ENCODE assay signal across 8 cellular contexts in genomic region chr1:19596719-19597462, GRCh38. TPM values are rescaled to one million over a fixed set of nuclear protein-coding genes. Genes with fewer than 3 reads are reported as not detected.
DNase-seq lines count a peak whose midpoint lies in the region; ATAC-seq, FAIRE-seq and TF ChIP-seq lines count a peak whose summit lies in the region.

No MANE protein-coding gene starts in this region.

- ATAC-seq in naive thymus-derived CD8-positive, alpha-beta T cell: peak; percentile 71 to 73
- peak; percentile 88 to 94 for ATAC-seq in stimulated activated naive B cell treated with anti-CD40 and anti-IgM and Interleukin-4, amounts not matched to agents 10 μg/mL and 1 μg/mL and 100 μg/mL, for 72 hours (replicated peaks)

- peaks cover 0 to 2% (median 0%) of the 10 kb centered on the region in 5 donors for H3K27me3 Mint-ChIP-seq in naive thymus-derived CD8-positive, alpha-beta T cell
- H3K27me3 Mint-ChIP-seq in stimulated activated naive B cell treated with anti-CD40 and anti-IgM and Interleukin-4, amounts not matched to agents 10 μg/mL and 1 μg/mL and 100 μg/mL, for 72 hours: no peaks in the 10 kb centered on the region

- CTCF ChIA-PET in RWPE1 (lab: Yijun Ruan, JAX): interaction anchor here (0.6 to 1.1 kb wide), 3 partner anchors 17 to 706 kb away, joined by 3 to 4 read pairs (median 4); no protein-coding TSS in a partner anchor

- peak overlapping the region; percentile 89 to 100 (median 98) for H3K4me3 Mint-ChIP-seq in naive thymus-derived CD8-positive, alpha-beta T cell
- H3K4me3 Mint-ChIP-seq in stimulated activated naive B cell treated with anti-CD40 and anti-IgM and Interleukin-4, amounts not matched to agents 10 μg/mL and 1 μg/mL and 100 μg/mL, for 72 hours: peak overlapping the region; percentile 88 to 95

- peak overlapping the region; percentile 99 to 100 (median 100) for H3K27ac Mint-ChIP-seq in naive thymus-derived CD8-positive, alpha-beta T cell
- H3K27ac Mint-ChIP-seq in stimulated activated naive B cell treated with anti-CD40 and anti-IgM and Interleukin-4, amounts not matched to agents 10 μg/mL and 1 μg/mL and 100 μg/mL, for 72 hours: peak overlapping the region; percentile 99

- H3K9me3 Mint-ChIP-seq in naive thymus-derived CD8-positive, alpha-beta T cell: peaks cover 0 to 1% (median 0%) of the 10 kb centered on the region in 9 donors
- H3K9me3 Mint-ChIP-seq in stimulated activated naive B cell treated with anti-CD40 and anti-IgM and Interleukin-4, amounts not matched to agents 10 μg/mL and 1 μg/mL and 100 μg/mL, for 72 hours: peaks cover 0 to 3% of the 10 kb centered on the region in 2 donors

- peak overlapping the region; percentile 88 for H3K27ac ChIP-seq in RWPE1

- peak; percentile 88 for FAIRE-seq in H54 (lab: Jason Lieb, UNC)

- POLR2A ChIA-PET in RWPE1 (lab: Yijun Ruan, JAX; ENCODE audit: low non-redundant PET): interaction anchor here (0.6 to 0.9 kb wide), 3 partner anchors 8 to 97 kb away, joined by 3 to 6 read pairs (median 4); no protein-coding TSS in a partner anchor
- POLR2A ChIA-PET in naive thymus-derived CD8-positive, alpha-beta T cell (lab: Charles Lee): interaction anchor here (0.5 to 6.7 kb wide), 25 partner anchors 9 to 670 kb away, joined by 3 to 67 read pairs (median 4); partner anchors contain the start of genes CAPZB, EMC1, MRTO4 and NBL1

- peaks cover 29 to 55% (median 48%) of the 10 kb centered on the region in 4 donors for H3K4me1 Mint-ChIP-seq in naive thymus-derived CD8-positive, alpha-beta T cell
- H3K4me1 Mint-ChIP-seq in stimulated activated naive B cell treated with anti-CD40 and anti-IgM and Interleukin-4, amounts not matched to agents 10 μg/mL and 1 μg/mL and 100 μg/mL, for 72 hours: peaks cover 24 to 39% of the 10 kb centered on the region in 2 donors

- DNase-seq in ELF-1 (ENCODE audit: low read depth, low spot score) (peak; percentile 98), H54 (ENCODE audit: insufficient read length, low spot score) (peak; percentile 71), LoVo (ENCODE audit: low spot score) (peak; percentile 99), RWPE1 (ENCODE audit: low spot score) (peak; percentile 98), fibroblast of peridontal ligament (ENCODE audit: extremely low read depth) (peak; percentile 98)
- peak; percentile 93 for DNase-seq in activated T-helper 9 cell treated with anti-CD3 and anti-CD28 coated beads, Interleukin-2, amount 50 U/mL, for 16 hours (ENCODE audit: low read depth)
- peak; percentile 90 to 99 (median 98) for DNase-seq in naive thymus-derived CD8-positive, alpha-beta T cell
- peak; percentile 98 for DNase-seq in stimulated activated naive B cell treated with anti-CD40 and anti-IgM and Interleukin-4, amounts not matched to agents 10 μg/mL and 1 μg/mL and 100 μg/mL, for 72 hours

- peak; percentile 36; the same call in 1 of the 2 replicates for TF ChIP-seq POLR2A in H54 (IDR thresholded peaks at IDR 0.05; ENCODE audit: low read depth, low read length)

- peaks cover 3 to 10% (median 5%) of the 10 kb centered on the region in 3 donors for H3K36me3 Mint-ChIP-seq in naive thymus-derived CD8-positive, alpha-beta T cell
- peaks cover 30 to 32% of the 10 kb centered on the region in 2 donors for H3K36me3 Mint-ChIP-seq in stimulated activated naive B cell treated with anti-CD40 and anti-IgM and Interleukin-4, amounts not matched to agents 10 μg/mL and 1 μg/mL and 100 μg/mL, for 72 hours

- TF ChIP-seq CTCF in RWPE1 (conservative IDR thresholded peaks at IDR 0.05; ENCODE audit: low read depth): no peak

RNA-seq across cellular contexts. Expression of gene NBL1, which starts 47.2 kb away (rescaled TPM):
- total RNA-seq in naive thymus-derived CD8-positive, alpha-beta T cell: 10 to 100 TPM; 17.6 to 19.3 TPM
- 10 to 100 TPM in 1 of 3 donors, 1 to 10 TPM in 2; 7.7 to 14.0 (median 8.6) TPM for polyA plus RNA-seq in naive thymus-derived CD8-positive, alpha-beta T cell

Comparison
In these comparisons a context has a peak if more than half of its experiments do, and no peak if none do; other contexts are left out.
1. Peak in every context shown above with its lines: DNase-seq, ATAC-seq and H3K27ac ChIP-seq.